In genomic region chr6:11636121-11636520, GRCh38 we compare ENCODE assay signal across 25 cellular contexts.
"Had no signal": no experiment of that assay in that cellular context is flagged by ENCODE, and none has a peak within 500 bp of the region (broad histone marks: within the 10 kb centered on the region; RNA-seq: fewer than 3 reads in every experiment).

No MANE protein-coding gene starts in this region.

- H3K27me3 Mint-ChIP-seq: dendritic cell treated with granulocyte-macrophage colony-stimulating factor and Interleukin-4, amounts not matched to agents 40 ng/mL and 50 ng/mL, for 4 days; progenitor cell of endocrine pancreas; stimulated activated naive B cell treated with anti-CD40 and anti-IgM and Interleukin-4, amounts not matched to agents 10 μg/mL and 1 μg/mL and 100 μg/mL, for 72 hours; stimulated activated naive CD8-positive, alpha-beta T cell treated with anti-CD3 and anti-CD28 coated beads, Interleukin-15, Interleukin-2, amounts not matched to agents 100 ng/mL and 50 ng/mL, for 24 hours had no signal

- H3K9me3 Mint-ChIP-seq: central memory CD8-positive, alpha-beta T cell; endodermal cell; naive thymus-derived CD8-positive, alpha-beta T cell; stimulated activated naive B cell treated with anti-CD40 and anti-IgM and Interleukin-4, amounts not matched to agents 10 μg/mL and 1 μg/mL and 100 μg/mL, for 72 hours; stimulated activated naive CD8-positive, alpha-beta T cell treated with anti-CD3 and anti-CD28 coated beads, Interleukin-15, Interleukin-2, amounts not matched to agents 100 ng/mL and 50 ng/mL, for 24 hours had no signal

- H3K9me3 ChIP-seq: colonic mucosa, esophagus muscularis mucosa, gastroesophageal sphincter, heart right ventricle, left lung, neutrophil, right atrium auricular region, sigmoid colon, suprapubic skin, transverse colon had no signal

- H3K27me3 ChIP-seq: colonic mucosa, esophagus muscularis mucosa, foreskin keratinocyte, gastroesophageal sphincter, heart right ventricle, left lung, neutrophil, right atrium auricular region, sigmoid colon, suprapubic skin, transverse colon had no signal

- H3K4me3 ChIP-seq: colonic mucosa, esophagus muscularis mucosa, gastroesophageal sphincter, heart right ventricle, left lung, right atrium auricular region, sigmoid colon, suprapubic skin, transverse colon had no signal

- H3K9ac ChIP-seq: parathyroid adenoma had no signal

- H3K79me2 ChIP-seq: parathyroid adenoma had no signal

- H2AFZ ChIP-seq: parathyroid adenoma had no signal

- H3K36me3 ChIP-seq: colonic mucosa, esophagus muscularis mucosa, gastroesophageal sphincter, heart right ventricle, left lung, neutrophil, right atrium auricular region, sigmoid colon, suprapubic skin, transverse colon had no signal

- ATAC-seq: foreskin keratinocyte; gastroesophageal sphincter; heart right ventricle; left cardiac atrium; left lung; naive thymus-derived CD8-positive, alpha-beta T cell; stimulated activated naive B cell treated with anti-CD40 and anti-IgM and Interleukin-4, amounts not matched to agents 10 μg/mL and 1 μg/mL and 100 μg/mL, for 72 hours had no signal

- H3K27ac ChIP-seq: colonic mucosa, epithelial cell of prostate, esophagus muscularis mucosa, foreskin keratinocyte, gastroesophageal sphincter, heart right ventricle, neutrophil, parathyroid adenoma, right atrium auricular region, sigmoid colon, suprapubic skin, transverse colon had no signal

- H3K4me3 Mint-ChIP-seq: central memory CD8-positive, alpha-beta T cell; dendritic cell treated with granulocyte-macrophage colony-stimulating factor and Interleukin-4, amounts not matched to agents 40 ng/mL and 50 ng/mL, for 4 days; endodermal cell; naive thymus-derived CD8-positive, alpha-beta T cell; stimulated activated naive B cell treated with anti-CD40 and anti-IgM and Interleukin-4, amounts not matched to agents 10 μg/mL and 1 μg/mL and 100 μg/mL, for 72 hours; stimulated activated naive CD8-positive, alpha-beta T cell treated with anti-CD3 and anti-CD28 coated beads, Interleukin-15, Interleukin-2, amounts not matched to agents 100 ng/mL and 50 ng/mL, for 24 hours had no signal

- H3K36me3 Mint-ChIP-seq: naive thymus-derived CD8-positive, alpha-beta T cell; stimulated activated naive B cell treated with anti-CD40 and anti-IgM and Interleukin-4, amounts not matched to agents 10 μg/mL and 1 μg/mL and 100 μg/mL, for 72 hours had no signal

- H3K4me1 ChIP-seq: colonic mucosa, foreskin keratinocyte, gastroesophageal sphincter, parathyroid adenoma, right atrium auricular region, suprapubic skin, transverse colon had no signal

- FAIRE-seq: islet of Langerhans had no signal

- H3K27ac Mint-ChIP-seq: dendritic cell treated with granulocyte-macrophage colony-stimulating factor and Interleukin-4, amounts not matched to agents 40 ng/mL and 50 ng/mL, for 4 days; endodermal cell; naive thymus-derived CD8-positive, alpha-beta T cell; progenitor cell of endocrine pancreas; stimulated activated naive B cell treated with anti-CD40 and anti-IgM and Interleukin-4, amounts not matched to agents 10 μg/mL and 1 μg/mL and 100 μg/mL, for 72 hours; stimulated activated naive CD8-positive, alpha-beta T cell treated with anti-CD3 and anti-CD28 coated beads, Interleukin-15, Interleukin-2, amounts not matched to agents 100 ng/mL and 50 ng/mL, for 24 hours had no signal

- H3K4me1 Mint-ChIP-seq: central memory CD8-positive, alpha-beta T cell; naive thymus-derived CD8-positive, alpha-beta T cell; stimulated activated naive B cell treated with anti-CD40 and anti-IgM and Interleukin-4, amounts not matched to agents 10 μg/mL and 1 μg/mL and 100 μg/mL, for 72 hours had no signal

- DNase-seq: colonic mucosa; effector CD8-positive, alpha-beta T cell; endodermal cell; foreskin keratinocyte; heart right ventricle; hippocampal formation; left cardiac atrium; left lung; naive thymus-derived CD8-positive, alpha-beta T cell; sigmoid colon; stimulated activated CD4-positive, alpha-beta T cell treated with anti-CD3 and anti-CD28 coated beads, Interleukin-4, amount 100 ng/mL, for 4 hours; stimulated activated naive B cell treated with anti-CD40 and anti-IgM and Interleukin-4, amounts not matched to agents 10 μg/mL and 1 μg/mL and 100 μg/mL, for 72 hours; transverse colon had no signal
